In the genomic region with DNA sequence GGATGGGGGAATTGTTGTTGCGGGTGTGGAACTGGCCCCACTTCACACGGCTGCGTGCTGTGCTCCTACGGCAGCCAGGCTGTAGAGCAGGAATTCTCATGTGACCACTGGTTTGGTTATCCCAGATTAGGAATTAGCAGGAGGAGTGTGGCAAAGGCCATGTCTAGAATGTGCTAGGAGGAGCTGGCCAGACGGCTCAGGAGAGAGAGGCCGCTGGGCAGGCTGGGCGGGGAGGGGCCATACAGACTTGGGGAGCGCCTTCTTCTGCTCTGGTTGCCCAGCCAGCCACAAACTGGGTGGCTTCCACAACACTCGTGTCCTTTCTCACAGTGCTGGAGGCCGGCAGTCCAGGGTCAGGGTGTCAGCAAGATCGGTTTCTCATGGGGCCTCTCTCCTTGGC, we compare ENCODE assay signal across 22 cellular contexts.
"Had no signal": no experiment of that assay in that cellular context is flagged by ENCODE, and none has a peak within 500 bp of the region (broad histone marks: within the 10 kb centered on the region; RNA-seq: fewer than 3 reads in every experiment).

No MANE protein-coding gene starts in this region.

- H3K4me3 ChIP-seq: cardiac muscle cell had no signal

- H3K36me3 Mint-ChIP-seq: activated CD8-positive, alpha-beta memory T cell treated with anti-CD3 and anti-CD28 coated beads, Interleukin-2, amount 10 ng/mL, durations not matched to agents 7 days and 5 days had no signal

- H3K36me3 ChIP-seq: brain microvascular endothelial cell, cardiac muscle cell had no signal

- H3K27ac ChIP-seq: brain microvascular endothelial cell, cardiac muscle cell had no signal

- H3K27ac Mint-ChIP-seq: activated B cell treated with CpG ODN at 0.5 μM for 24 hours; activated CD4-positive, alpha-beta T cell treated with anti-CD3 and anti-CD28 coated beads, Interleukin-2, amount 10 ng/mL, durations not matched to agents 24 days and 14 days; activated CD8-positive, alpha-beta memory T cell treated with anti-CD3 and anti-CD28 coated beads, Interleukin-2, amount 10 ng/mL, durations not matched to agents 7 days and 5 days; activated naive CD8-positive, alpha-beta T cell treated with anti-CD3 and anti-CD28 coated beads for 36 hours; activated T-cell treated with anti-CD3 and anti-CD28 coated beads, Interleukin-2, amount 50 U/mL, for 24 hours; activated T-helper 1 cell treated with anti-CD3 and anti-CD28 coated beads, Interleukin-12 subunit alpha, Interleukin-12 subunit beta, Interleukin-2, Interleukin-4 antibody, amounts not matched to agents 30 ng/mL and 10 ng/mL and 1 ng/mL, durations not matched to agents 14 hours and 24 hours and 36 hours had no signal

- H3K27me3 ChIP-seq: brain microvascular endothelial cell, cardiac muscle cell had no signal

- H3K4me1 Mint-ChIP-seq: activated B cell treated with CpG ODN at 0.5 μM for 24 hours; activated CD8-positive, alpha-beta memory T cell treated with anti-CD3 and anti-CD28 coated beads, Interleukin-2, amount 10 ng/mL, durations not matched to agents 7 days and 5 days; activated naive CD8-positive, alpha-beta T cell treated with anti-CD3 and anti-CD28 coated beads for 36 hours had no signal

- H3K27me3 Mint-ChIP-seq: activated B cell treated with CpG ODN at 0.5 μM for 24 hours; activated CD4-positive, alpha-beta T cell treated with anti-CD3 and anti-CD28 coated beads, Interleukin-2, amount 10 ng/mL, durations not matched to agents 24 days and 14 days; activated CD8-positive, alpha-beta memory T cell treated with anti-CD3 and anti-CD28 coated beads, Interleukin-2, amount 10 ng/mL, durations not matched to agents 7 days and 5 days; activated naive CD8-positive, alpha-beta T cell treated with anti-CD3 and anti-CD28 coated beads for 36 hours; activated T-cell treated with anti-CD3 and anti-CD28 coated beads, Interleukin-2, amount 50 U/mL, for 24 hours had no signal

- FAIRE-seq: TTC549 had no signal

- H3K9me3 Mint-ChIP-seq: activated B cell treated with CpG ODN at 0.5 μM for 24 hours; activated CD4-positive, alpha-beta T cell treated with anti-CD3 and anti-CD28 coated beads, Interleukin-2, amount 10 ng/mL, durations not matched to agents 24 days and 14 days; activated naive CD8-positive, alpha-beta T cell treated with anti-CD3 and anti-CD28 coated beads for 36 hours; activated T-cell treated with anti-CD3 and anti-CD28 coated beads, Interleukin-2, amount 50 U/mL, for 24 hours; activated T-helper 1 cell treated with anti-CD3 and anti-CD28 coated beads, Interleukin-12 subunit alpha, Interleukin-12 subunit beta, Interleukin-2, Interleukin-4 antibody, amounts not matched to agents 30 ng/mL and 10 ng/mL and 1 ng/mL, durations not matched to agents 14 hours and 24 hours and 36 hours had no signal

- H3K4me3 Mint-ChIP-seq: activated B cell treated with CpG ODN at 0.5 μM for 24 hours; activated CD4-positive, alpha-beta T cell treated with anti-CD3 and anti-CD28 coated beads, Interleukin-2, amount 10 ng/mL, durations not matched to agents 24 days and 14 days; activated CD8-positive, alpha-beta memory T cell treated with anti-CD3 and anti-CD28 coated beads, Interleukin-2, amount 10 ng/mL, durations not matched to agents 7 days and 5 days; activated naive CD8-positive, alpha-beta T cell treated with anti-CD3 and anti-CD28 coated beads for 36 hours; activated T-cell treated with anti-CD3 and anti-CD28 coated beads, Interleukin-2, amount 50 U/mL, for 24 hours; activated T-helper 1 cell treated with anti-CD3 and anti-CD28 coated beads, Interleukin-12 subunit alpha, Interleukin-12 subunit beta, Interleukin-2, Interleukin-4 antibody, amounts not matched to agents 30 ng/mL and 10 ng/mL and 1 ng/mL, durations not matched to agents 14 hours and 24 hours and 36 hours had no signal

- DNase-seq: activated B cell treated with CpG ODN at 0.5 μM for 24 hours; activated CD4-positive, alpha-beta T cell treated with anti-CD3 and anti-CD28 coated beads for 1 hour; activated CD8-positive, alpha-beta memory T cell treated with anti-CD3 and anti-CD28 coated beads, Interleukin-2, amount 10 ng/mL, durations not matched to agents 7 days and 5 days; activated effector memory CD4-positive, alpha-beta T cell treated with Interleukin-2 at 50 U/mL for 16 hours; activated naive CD4-positive, alpha-beta T cell treated with Interleukin-2 at 50 U/mL for 16 hours; brain microvascular endothelial cell; KG1; NCI-H1092; NCI-H1417; NCI-H1930; NCI-H2107; NCI-H2171 treated with DMSO at 0.1 percent for 48 hours; NCI-H226; NCI-H774; SIG-M5; T1000 had no signal

- ATAC-seq: activated CD8-positive, alpha-beta memory T cell treated with anti-CD3 and anti-CD28 coated beads, Interleukin-2, amount 10 ng/mL, durations not matched to agents 7 days and 5 days had no signal
